In the genomic region with DNA sequence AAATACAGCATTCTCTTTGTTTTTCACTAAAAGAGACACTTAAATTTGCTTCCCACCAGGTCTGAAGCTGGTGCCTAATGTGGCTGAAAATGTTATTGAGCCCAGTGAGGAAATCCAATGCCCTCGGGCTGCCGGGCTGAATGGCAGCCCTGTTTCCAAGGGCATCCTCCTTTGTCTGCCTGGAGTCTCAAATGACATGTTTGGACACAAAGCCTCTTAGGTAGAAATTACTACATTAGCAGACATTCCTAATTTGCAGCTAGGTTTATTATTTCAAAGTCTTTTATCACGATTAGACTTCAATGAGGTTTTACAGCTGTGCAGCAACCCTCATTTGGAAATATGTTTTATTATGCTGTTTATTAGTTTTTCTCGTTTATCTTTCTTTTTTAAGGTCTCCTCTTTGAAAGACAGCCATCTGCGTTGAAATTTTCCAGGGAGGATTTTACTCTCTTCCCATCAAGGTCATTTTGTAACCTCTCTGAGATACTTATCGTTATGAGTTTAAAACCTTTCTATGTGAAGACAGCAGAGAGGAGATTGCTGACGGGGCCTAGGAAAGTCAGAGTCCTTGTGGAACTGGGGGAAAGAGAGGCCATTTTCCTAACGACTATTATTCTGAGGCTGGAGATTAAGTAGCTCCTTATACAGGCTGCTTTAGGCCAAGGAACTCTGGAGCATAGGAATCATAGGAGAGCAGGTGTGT, we compare ENCODE assay signal across 11 cellular contexts. TPM values are rescaled to one million over a fixed set of nuclear protein-coding genes. Genes with fewer than 3 reads are reported as not detected.
DNase-seq lines count a peak whose midpoint lies in the region; ATAC-seq and TF ChIP-seq lines count a peak whose summit lies in the region.
"Had no signal": no experiment of that assay in that cellular context is flagged by ENCODE, and none has a peak within 500 bp of the region (broad histone marks: within the 10 kb centered on the region; RNA-seq: fewer than 3 reads in every experiment).

No MANE protein-coding gene starts in this region.

- H3K27ac Mint-ChIP-seq in activated naive CD8-positive, alpha-beta T cell treated with anti-CD3 and anti-CD28 coated beads, Interleukin-2, amount 50 U/mL, for 24 hours = no peak overlapping the region

- peaks cover 8% of the 10 kb centered on the region for H3K4me1 ChIP-seq in ectodermal cell (ENCODE audit: control insufficient read depth, insufficient read depth, low read length)
- no peaks in the 10 kb centered on the region for H3K4me1 ChIP-seq in sigmoid colon
- H3K4me1 ChIP-seq: upper lobe of right lung had no signal

- intact Hi-C loops in sigmoid colon (cut with DNase I) = no loop called here

- no peak overlapping the region for H3K4me3 ChIP-seq in ectodermal cell (ENCODE audit: insufficient read depth, low read depth, low read length)
- H3K4me3 ChIP-seq in sigmoid colon = no peak overlapping the region
- H3K4me3 ChIP-seq: upper lobe of right lung had no signal

- DNase-seq in NCI-H1092 (lab: John Stamatoyannopoulos, UW) (peak; percentile 90), NCI-H2227 (lab: John Stamatoyannopoulos, UW; ENCODE audit: unreplicated experiment) (peak; percentile 92), sigmoid colon (peak; percentile 10), SHP77 treated with DMSO at 0.1 percent for 48 hours (lab: John Stamatoyannopoulos, UW) (no peak)
- no peak for DNase-seq in activated naive CD8-positive, alpha-beta T cell treated with anti-CD3 and anti-CD28 coated beads, Interleukin-2, amount 50 U/mL, for 24 hours
- DNase-seq: effector CD4-positive, alpha-beta T cell; midbrain; NCI-H774; upper lobe of right lung had no signal

- TF ChIP-seq EP300 in sigmoid colon (IDR thresholded peaks at IDR 0.05) = no peak

- no peaks in the 10 kb centered on the region for H3K4me1 Mint-ChIP-seq in activated naive CD8-positive, alpha-beta T cell treated with anti-CD3 and anti-CD28 coated beads, Interleukin-2, amount 50 U/mL, for 24 hours

- TF ChIP-seq CTCF in sigmoid colon (IDR thresholded peaks at IDR 0.05) = no peak

- H3K36me3 Mint-ChIP-seq in activated naive CD8-positive, alpha-beta T cell treated with anti-CD3 and anti-CD28 coated beads, Interleukin-2, amount 50 U/mL, for 24 hours (ENCODE audit: low read depth) = no peaks in the 10 kb centered on the region

- no peak for ATAC-seq in GM19035 (IDR thresholded peaks at IDR 0.05; ENCODE audit: unreplicated experiment)
- ATAC-seq in activated naive CD8-positive, alpha-beta T cell treated with anti-CD3 and anti-CD28 coated beads, Interleukin-2, amount 50 U/mL, for 24 hours = no peak
- ATAC-seq: upper lobe of right lung had no signal

- H3K4me3 Mint-ChIP-seq in activated naive CD8-positive, alpha-beta T cell treated with anti-CD3 and anti-CD28 coated beads, Interleukin-2, amount 50 U/mL, for 24 hours = no peak overlapping the region

- no peak for TF ChIP-seq POLR2A in sigmoid colon (IDR thresholded peaks at IDR 0.05)

- no peaks in the 10 kb centered on the region for H3K36me3 ChIP-seq in ectodermal cell (ENCODE audit: control insufficient read depth, insufficient read depth, low read length)
- H3K36me3 ChIP-seq in sigmoid colon = no peaks in the 10 kb centered on the region
- H3K36me3 ChIP-seq: upper lobe of right lung had no signal

- H3K27me3 Mint-ChIP-seq in activated naive CD8-positive, alpha-beta T cell treated with anti-CD3 and anti-CD28 coated beads, Interleukin-2, amount 50 U/mL, for 24 hours = peaks cover 19% of the 10 kb centered on the region

- H3K27ac ChIP-seq in ectodermal cell (ENCODE audit: insufficient read depth, low read depth, low read length, poor library complexity, severe bottlenecking) (peak overlapping the region; percentile 38), sigmoid colon (no peak overlapping the region)
- H3K27ac ChIP-seq: upper lobe of right lung had no signal

- WGBS in ectodermal cell, 2 experiments = 69 to 74% methylated on average over 8 of the region's 8 CpGs
- WGBS in sigmoid colon, 2 donors = 56 to 74% methylated on average over 8 of the region's 8 CpGs

- H3K27me3 ChIP-seq in ectodermal cell (ENCODE audit: control insufficient read depth, insufficient read depth, low read length, poor library complexity, severe bottlenecking) (no peaks in the 10 kb centered on the region), sigmoid colon (no peaks in the 10 kb centered on the region)
- H3K27me3 ChIP-seq: upper lobe of right lung had no signal

- H3K9me3 ChIP-seq in ectodermal cell (ENCODE audit: control insufficient read depth, low read length) (no peaks in the 10 kb centered on the region), sigmoid colon (no peaks in the 10 kb centered on the region)
- H3K9me3 ChIP-seq: upper lobe of right lung had no signal

- no peaks in the 10 kb centered on the region for H3K9me3 Mint-ChIP-seq in activated naive CD8-positive, alpha-beta T cell treated with anti-CD3 and anti-CD28 coated beads, Interleukin-2, amount 50 U/mL, for 24 hours

RNA-seq across cellular contexts. Expression of a gene that starts 59.0 kb away (rescaled TPM):
- polyA plus RNA-seq in ectodermal cell (2013, experiment 1 of 4) = 152 TPM
- 162 TPM for polyA plus RNA-seq in ectodermal cell (2013, experiment 2 of 4)
- 110 TPM for polyA plus RNA-seq in ectodermal cell (2013, experiment 3 of 4)
- polyA plus RNA-seq in ectodermal cell (2013, experiment 4 of 4) = 141 TPM
- 100 to 1,000 TPM in 1 of 4 donors, 10 to 100 TPM in 3; 71.0 to 104 (median 78.8) TPM for total RNA-seq in sigmoid colon
- polyA plus RNA-seq in sigmoid colon = 10 to 100 TPM in 1 of 3 donors, 1 to 10 TPM in 2; 1.4 to 10.1 (median 3.6) TPM

Comparison
In these comparisons a context has a peak if more than half of its experiments do, and no peak if none do; other contexts are left out.
1. DNase-seq: peak in NCI-H1092 (single experiment), NCI-H2227 (single experiment) and sigmoid colon (single experiment); none in activated naive CD8-positive, alpha-beta T cell treated with anti-CD3 and anti-CD28 coated beads, Interleukin-2, amount 50 U/mL, for 24 hours (single experiment) and SHP77 treated with DMSO at 0.1 percent for 48 hours (single experiment).